Comparison of ENCODE assay signal across 16 cellular contexts in the genomic region with DNA sequence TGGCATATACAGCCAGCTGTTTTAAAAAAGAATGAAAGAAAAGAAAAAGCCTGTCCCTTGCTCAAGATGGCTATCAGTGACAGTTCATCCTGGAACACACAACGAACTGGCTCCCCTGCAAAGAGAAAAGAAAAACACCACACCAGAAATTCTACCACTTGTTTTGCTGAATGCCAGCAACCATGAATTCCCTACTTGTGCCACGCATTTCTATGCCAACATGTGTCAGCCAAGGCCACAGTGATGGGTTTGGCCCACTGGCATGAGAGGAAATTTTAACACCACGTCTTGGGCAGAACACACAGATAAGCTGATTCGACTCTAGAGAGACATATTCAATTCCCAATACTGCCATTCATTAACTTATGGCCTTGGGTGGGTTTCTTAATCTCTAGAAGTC.
A peak's percentile ranks its signal among the peaks of the same experiment; 100 is the strongest.
DNase-seq lines count a peak whose midpoint lies in the region; ATAC-seq and TF ChIP-seq lines count a peak whose summit lies in the region.
"Had no signal": no experiment of that assay in that cellular context is flagged by ENCODE, and none has a peak within 500 bp of the region (broad histone marks: within the 10 kb centered on the region; RNA-seq: fewer than 3 reads in every experiment).

No MANE protein-coding gene starts in this region.

- no peak for DNase-seq in CD4-positive, CD25-positive, alpha-beta regulatory T cell
- no peak for DNase-seq in HFFc6
- DNase-seq in effector memory CD8-positive, alpha-beta T cell, result no peak
- no peak for DNase-seq in osteocyte (ENCODE audit: extremely low spot score, unreplicated experiment)
- no peak for DNase-seq in Karpas-422
- DNase-seq in A673 (ENCODE audit: low spot score), result no peak
- no peak for DNase-seq in OCI-M1 (lab: John Stamatoyannopoulos, UW)
- DNase-seq: BE2C; body of pancreas; effector CD4-positive, alpha-beta T cell; foreskin fibroblast; mammary epithelial cell; NCI-H187 had no signal

- peaks cover 36 to 83% (median 56%) of the 10 kb centered on the region in 4 donors for H3K4me1 Mint-ChIP-seq in CD4-positive, CD25-positive, alpha-beta regulatory T cell
- peaks cover 95% of the 10 kb centered on the region for H3K4me1 Mint-ChIP-seq in HFFc6 (ENCODE audit: low read depth)
- peaks cover 69 to 83% of the 10 kb centered on the region in 2 donors for H3K4me1 Mint-ChIP-seq in effector memory CD8-positive, alpha-beta T cell (ENCODE audit: low read depth in 2 of 2)
- H3K4me1 Mint-ChIP-seq in osteocyte (ENCODE audit: unreplicated experiment), result peaks cover 61% of the 10 kb centered on the region

- no peaks in the 10 kb centered on the region for H3K9me2 ChIP-seq in Karpas-422 (replicated peaks; ENCODE audit: insufficient read depth, low read length)

- H3K36me3 Mint-ChIP-seq in CD4-positive, CD25-positive, alpha-beta regulatory T cell, result peaks cover 32% of the 10 kb centered on the region
- peaks cover 21% of the 10 kb centered on the region for H3K36me3 Mint-ChIP-seq in HFFc6 (ENCODE audit: low read depth)
- H3K36me3 Mint-ChIP-seq in effector memory CD8-positive, alpha-beta T cell (ENCODE audit: insufficient read depth), result peaks cover 39% of the 10 kb centered on the region
- H3K36me3 Mint-ChIP-seq in osteocyte (ENCODE audit: unreplicated experiment), result peaks cover 30% of the 10 kb centered on the region

- no peaks in the 10 kb centered on the region for H3K27me3 Mint-ChIP-seq in CD4-positive, CD25-positive, alpha-beta regulatory T cell
- H3K27me3 Mint-ChIP-seq in HFFc6 (ENCODE audit: insufficient read depth), result peaks cover 6% of the 10 kb centered on the region
- H3K27me3 Mint-ChIP-seq in effector memory CD8-positive, alpha-beta T cell, result no peaks in the 10 kb centered on the region
- no peaks in the 10 kb centered on the region for H3K27me3 Mint-ChIP-seq in osteocyte (ENCODE audit: unreplicated experiment)

- H3K4me3 Mint-ChIP-seq in CD4-positive, CD25-positive, alpha-beta regulatory T cell, result peak overlapping the region in 1 of 4 donors; percentile 66
- H3K4me3 Mint-ChIP-seq in HFFc6 (no peak overlapping the region), osteocyte (ENCODE audit: unreplicated experiment) (no peak overlapping the region)
- H3K4me3 Mint-ChIP-seq in effector memory CD8-positive, alpha-beta T cell, result peak overlapping the region in 1 of 2 donors; percentile 50
- H3K4me3 Mint-ChIP-seq: T-helper 1 cell treated with Interleukin-12 subunit alpha and Interleukin-12 subunit beta and Interleukin-4 antibody, amounts not matched to agents 30 μg/mL and 1 μg/mL, for 36 hours had no signal

- POLR2A ChIA-PET in A673 (lab: Charles Lee; ENCODE audit: low non-redundant PET), result no interaction called here

- no peak overlapping the region for H3K4me2 ChIP-seq in Karpas-422 (ENCODE audit: low read depth, low read length, poor library complexity, severe bottlenecking)

- H3K27ac ChIP-seq in CD4-positive, CD25-positive, alpha-beta regulatory T cell (ENCODE audit: insufficient read depth, low read length, poor library complexity, severe bottlenecking), result no peak overlapping the region
- no peak overlapping the region for H3K27ac ChIP-seq in Karpas-422 (ENCODE audit: low read length)
- no peak overlapping the region for H3K27ac ChIP-seq in A673 (ENCODE audit: low read depth, low read length, poor library complexity, severe bottlenecking)
- H3K27ac ChIP-seq: body of pancreas had no signal

- peaks cover 35% of the 10 kb centered on the region for H3K4me1 ChIP-seq in CD4-positive, CD25-positive, alpha-beta regulatory T cell (ENCODE audit: control insufficient read depth, insufficient read depth, low read length, poor library complexity, severe bottlenecking)
- no peaks in the 10 kb centered on the region; the same call in 1 of the 2 replicates for H3K4me1 ChIP-seq in Karpas-422 (ENCODE audit: low read length)
- H3K4me1 ChIP-seq in A673 (ENCODE audit: insufficient read depth, low read length, poor library complexity, severe bottlenecking), result peaks cover 12% of the 10 kb centered on the region
- H3K4me1 ChIP-seq: BE2C had no signal

- no peaks in the 10 kb centered on the region for H3K9me3 ChIP-seq in CD4-positive, CD25-positive, alpha-beta regulatory T cell (ENCODE audit: control insufficient read depth in 2 of 2, low read length in 2 of 2)
- H3K9me3 ChIP-seq in Karpas-422 (ENCODE audit: low read length) (no peaks in the 10 kb centered on the region), A673 (ENCODE audit: low read depth, low read length, poor library complexity, severe bottlenecking) (no peaks in the 10 kb centered on the region)
- H3K9me3 ChIP-seq: BE2C, body of pancreas had no signal

- BruUV-seq in A673 (replicated peaks; lab: Mats Ljungman, UMichigan), result no TSS peak

- no peaks in the 10 kb centered on the region for H3K9me3 Mint-ChIP-seq in CD4-positive, CD25-positive, alpha-beta regulatory T cell
- H3K9me3 Mint-ChIP-seq in HFFc6 (no peaks in the 10 kb centered on the region), osteocyte (ENCODE audit: unreplicated experiment) (no peaks in the 10 kb centered on the region)
- H3K9me3 Mint-ChIP-seq in effector memory CD8-positive, alpha-beta T cell, result no peaks in the 10 kb centered on the region
- H3K9me3 Mint-ChIP-seq: T-helper 1 cell treated with Interleukin-12 subunit alpha and Interleukin-12 subunit beta and Interleukin-4 antibody, amounts not matched to agents 30 μg/mL and 1 μg/mL, for 36 hours had no signal

- ATAC-seq in CD4-positive, CD25-positive, alpha-beta regulatory T cell (ENCODE audit: low read depth in 2 of 2), result no peak
- no peak for ATAC-seq in effector memory CD8-positive, alpha-beta T cell (replicated peaks)
- ATAC-seq in GM19452 (IDR thresholded peaks at IDR 0.05; ENCODE audit: unreplicated experiment), result no peak
- ATAC-seq: activated CD4-positive, CD25-positive, alpha-beta regulatory T cell treated with anti-CD3 and anti-CD28 coated beads, Interleukin-2, amount 50 U/mL, for 24 hours; body of pancreas had no signal

- H3K79me2 ChIP-seq in Karpas-422 (ENCODE audit: low read length), result peaks cover 93% of the 10 kb centered on the region

- no peak overlapping the region for H2AFZ ChIP-seq in Karpas-422 (ENCODE audit: low read length)

- no peak overlapping the region for H3K9ac ChIP-seq in Karpas-422 (ENCODE audit: low read length)

- intact Hi-C loops in A673 (cut with micrococcal nuclease; ENCODE audit: unreplicated experiment), result no loop called here

- peaks cover 15% of the 10 kb centered on the region; the same call in 1 of the 2 replicates for H4K20me1 ChIP-seq in Karpas-422 (ENCODE audit: insufficient read depth, low read depth, low read length)

- H3K4me3 ChIP-seq in CD4-positive, CD25-positive, alpha-beta regulatory T cell (ENCODE audit: low read depth, low read length), result no peak overlapping the region
- H3K4me3 ChIP-seq in Karpas-422 (ENCODE audit: low read length) (no peak overlapping the region), A673 (ENCODE audit: low read depth, low read length, poor library complexity, severe bottlenecking) (no peak overlapping the region)
- H3K4me3 ChIP-seq: body of pancreas had no signal

- H3K27me3 ChIP-seq in CD4-positive, CD25-positive, alpha-beta regulatory T cell (ENCODE audit: control insufficient read depth, insufficient read depth, low read length), result no peaks in the 10 kb centered on the region
- H3K27me3 ChIP-seq in Karpas-422 (ENCODE audit: low read length) (no peaks in the 10 kb centered on the region), A673 (replicated peaks; ENCODE audit: insufficient read depth, low read depth, low read length, poor library complexity) (no peaks in the 10 kb centered on the region)
- H3K27me3 ChIP-seq: BE2C, body of pancreas had no signal

- no peak for TF ChIP-seq CTCF in HFFc6 (IDR thresholded peaks at IDR 0.05)
- TF ChIP-seq CTCF in osteocyte (IDR thresholded peaks at IDR 0.05), result no peak
- no peak for TF ChIP-seq CTCF in A673 (conservative IDR thresholded peaks at IDR 0.05; ENCODE audit: low read depth, low read length)

- CTCF ChIA-PET in A673 (lab: Charles Lee), result no interaction called here

- peak overlapping the region; percentile 20 to 82 (median 79) for H3K27ac Mint-ChIP-seq in CD4-positive, CD25-positive, alpha-beta regulatory T cell
- H3K27ac Mint-ChIP-seq in HFFc6, result peak overlapping the region; percentile 66
- peak overlapping the region; percentile 83 to 90 for H3K27ac Mint-ChIP-seq in effector memory CD8-positive, alpha-beta T cell
- H3K27ac Mint-ChIP-seq in osteocyte (ENCODE audit: unreplicated experiment), result peak overlapping the region; percentile 73
- H3K27ac Mint-ChIP-seq: T-helper 1 cell treated with Interleukin-12 subunit alpha and Interleukin-12 subunit beta and Interleukin-4 antibody, amounts not matched to agents 30 μg/mL and 1 μg/mL, for 36 hours had no signal

- peaks cover 36% of the 10 kb centered on the region for H3K36me3 ChIP-seq in CD4-positive, CD25-positive, alpha-beta regulatory T cell (ENCODE audit: control insufficient read depth, insufficient read depth, low read length)
- peaks cover 8% of the 10 kb centered on the region; the same call in 1 of the 2 replicates for H3K36me3 ChIP-seq in Karpas-422 (ENCODE audit: insufficient read depth, low read length)
- peaks cover 12% of the 10 kb centered on the region for H3K36me3 ChIP-seq in A673 (ENCODE audit: insufficient read depth, low read length, poor library complexity, severe bottlenecking)
- H3K36me3 ChIP-seq: BE2C had no signal
